ENCODE assay signal across 18 cellular contexts in genomic region chr16:52398021-52398420, GRCh38.
"Had no signal": no experiment of that assay in that cellular context is flagged by ENCODE, and none has a peak within 500 bp of the region (broad histone marks: within the 10 kb centered on the region; RNA-seq: fewer than 3 reads in every experiment).

No MANE protein-coding gene starts in this region.

- FAIRE-seq: endothelial cell of umbilical vein, frontal cortex, islet of Langerhans, keratinocyte had no signal

- H3K36me3 ChIP-seq: colonic mucosa, esophagus muscularis mucosa, gastroesophageal sphincter, heart left ventricle, left ventricle myocardium inferior, lower lobe of right lung had no signal

- H3K9me3 ChIP-seq: colonic mucosa, esophagus muscularis mucosa, gastroesophageal sphincter, heart left ventricle, left ventricle myocardium inferior, lower lobe of right lung had no signal

- DNase-seq: cerebellar nuclear complex; colonic mucosa; cortex of kidney; effector CD4-positive, alpha-beta T cell; effector memory CD4-positive, alpha-beta T cell; foreskin keratinocyte; heart left ventricle; hippocampal formation; left cardiac atrium; left ventricle myocardium inferior; lower lobe of right lung; mesenchymal stem cell had no signal

- ATAC-seq: foreskin keratinocyte, gastroesophageal sphincter, heart left ventricle, left cardiac atrium, lower lobe of right lung had no signal

- H3K27ac ChIP-seq: colonic mucosa, esophagus muscularis mucosa, foreskin keratinocyte, gastroesophageal sphincter, heart left ventricle, left ventricle myocardium inferior, lower lobe of right lung had no signal

- H3K27me3 ChIP-seq: colonic mucosa, esophagus muscularis mucosa, foreskin keratinocyte, gastroesophageal sphincter, heart left ventricle had no signal

- H3K4me3 ChIP-seq: colonic mucosa, esophagus muscularis mucosa, gastroesophageal sphincter, heart left ventricle, left ventricle myocardium inferior, lower lobe of right lung had no signal

- H3K4me1 ChIP-seq: colonic mucosa, esophagus muscularis mucosa, foreskin keratinocyte, gastroesophageal sphincter, heart left ventricle, left ventricle myocardium inferior, lower lobe of right lung had no signal
